16 cellular contexts compared by ENCODE assay signal in genomic region chr10:70571236-70571635, GRCh38. TPM values are rescaled to one million over a fixed set of nuclear protein-coding genes. Genes with fewer than 3 reads are reported as not detected.
DNase-seq lines count a peak whose midpoint lies in the region; ATAC-seq lines count a peak whose summit lies in the region.
"Had no signal": no experiment of that assay in that cellular context is flagged by ENCODE, and none has a peak within 500 bp of the region (broad histone marks: within the 10 kb centered on the region; RNA-seq: fewer than 3 reads in every experiment).

No MANE protein-coding gene starts in this region.

- no peaks in the 10 kb centered on the region for H3K36me3 Mint-ChIP-seq in activated CD8-positive, alpha-beta memory T cell treated with anti-CD3 and anti-CD28 coated beads, Interleukin-2, amount 10 ng/mL, durations not matched to agents 7 days and 5 days
- H3K36me3 Mint-ChIP-seq in immature natural killer cell, result no peaks in the 10 kb centered on the region

- DNase-seq in activated CD8-positive, alpha-beta memory T cell treated with anti-CD3 and anti-CD28 coated beads, Interleukin-2, amount 10 ng/mL, durations not matched to agents 7 days and 5 days, result no peak
- no peak for DNase-seq in activated CD8-positive, alpha-beta memory T cell treated with anti-CD3 and anti-CD28 coated beads, Interleukin-2, amount 50 U/mL, for 48 hours
- DNase-seq in immature natural killer cell, result no peak
- peak; percentile 30 for DNase-seq in sciatic nerve (ENCODE audit: low spot score)
- no peak for DNase-seq in NCI-H345 (lab: John Stamatoyannopoulos, UW)
- no peak for DNase-seq in stimulated activated CD8-positive, alpha-beta memory T cell treated with anti-CD3 and anti-CD28 coated beads, Interleukin-4, amount 100 ng/mL, for 48 hours
- DNase-seq: ACHN; C1 segment of cervical spinal cord; CD4-positive, alpha-beta T cell; DMS79; GM23248 had no signal

- ATAC-seq in activated CD8-positive, alpha-beta memory T cell treated with anti-CD3 and anti-CD28 coated beads, Interleukin-2, amount 10 ng/mL, durations not matched to agents 7 days and 5 days, result no peak
- no peak for ATAC-seq in sciatic nerve
- ATAC-seq in GM21786 (IDR thresholded peaks at IDR 0.05; ENCODE audit: unreplicated experiment), result no peak
- ATAC-seq: GM12878 had no signal

- H3K9me3 Mint-ChIP-seq in activated CD8-positive, alpha-beta memory T cell treated with anti-CD3 and anti-CD28 coated beads, Interleukin-2, amount 10 ng/mL, durations not matched to agents 7 days and 5 days (ENCODE audit: low read depth), result no peaks in the 10 kb centered on the region
- H3K9me3 Mint-ChIP-seq in immature natural killer cell, result no peaks in the 10 kb centered on the region
- H3K9me3 Mint-ChIP-seq: CD4-positive, alpha-beta T cell had no signal

- H3K27me3 Mint-ChIP-seq in activated CD8-positive, alpha-beta memory T cell treated with anti-CD3 and anti-CD28 coated beads, Interleukin-2, amount 10 ng/mL, durations not matched to agents 7 days and 5 days, result no peaks in the 10 kb centered on the region
- peaks cover 7 to 8% (median 7%) of the 10 kb centered on the region in 3 donors for H3K27me3 Mint-ChIP-seq in immature natural killer cell (ENCODE audit: low read depth in 3 of 3)
- H3K27me3 Mint-ChIP-seq: B cell; CD4-positive, alpha-beta T cell had no signal

- peaks cover 27% of the 10 kb centered on the region for H3K4me1 Mint-ChIP-seq in activated CD8-positive, alpha-beta memory T cell treated with anti-CD3 and anti-CD28 coated beads, Interleukin-2, amount 10 ng/mL, durations not matched to agents 7 days and 5 days
- H3K4me1 Mint-ChIP-seq in immature natural killer cell, result peaks cover 70 to 79% of the 10 kb centered on the region in 2 donors

- CTCF ChIA-PET in activated CD8-positive, alpha-beta memory T cell treated with anti-CD3 and anti-CD28 coated beads, Interleukin-2, amount 10 ng/mL, durations not matched to agents 7 days and 5 days (lab: Charles Lee), result interaction anchor here (1.1 to 2.2 kb wide), 5 partner anchors 12 to 23 kb away, joined by 4 to 10 read pairs (median 5); no protein-coding TSS in a partner anchor

- intact Hi-C loops in sciatic nerve (cut with DNase I), result no loop called here

- H3K4me3 Mint-ChIP-seq in activated CD8-positive, alpha-beta memory T cell treated with anti-CD3 and anti-CD28 coated beads, Interleukin-2, amount 10 ng/mL, durations not matched to agents 7 days and 5 days, result no peak overlapping the region
- peak overlapping the region in 4 of 5 donors; percentile 59 to 82 (median 68) for H3K4me3 Mint-ChIP-seq in immature natural killer cell
- H3K4me3 Mint-ChIP-seq: B cell; CD4-positive, alpha-beta T cell had no signal

- peak overlapping the region; percentile 34 for H3K27ac Mint-ChIP-seq in activated CD8-positive, alpha-beta memory T cell treated with anti-CD3 and anti-CD28 coated beads, Interleukin-2, amount 10 ng/mL, durations not matched to agents 7 days and 5 days
- H3K27ac Mint-ChIP-seq in immature natural killer cell, result peak overlapping the region in 4 of 6 donors; percentile 57 to 90 (median 78)
- H3K27ac Mint-ChIP-seq: B cell; CD4-positive, alpha-beta T cell had no signal

RNA-seq across cellular contexts. Expression of gene PRF1, which starts 31.3 kb away (rescaled TPM):
- total RNA-seq in activated CD8-positive, alpha-beta memory T cell treated with anti-CD3 and anti-CD28 coated beads, Interleukin-2, amount 10 ng/mL, durations not matched to agents 7 days and 5 days, result 100 to 1,000 TPM; 381 to 433 TPM
- 1,000 to 10,000 TPM; 4,156 to 6,150 (median 5,696) TPM for polyA plus RNA-seq in immature natural killer cell
- 7.6 TPM for total RNA-seq in sciatic nerve
- total RNA-seq: A172, G401, GM23248 had no signal
- polyA plus RNA-seq: GM23248 had no signal

Comparison
In these comparisons a context has a peak if more than half of its experiments do, and no peak if none do; other contexts are left out.
1. RNA of gene PRF1, which starts 31.3 kb away (total RNA-seq): 381 to 433 TPM in activated CD8-positive, alpha-beta memory T cell treated with anti-CD3 and anti-CD28 coated beads, Interleukin-2, amount 10 ng/mL, durations not matched to agents 7 days and 5 days; 7.6 TPM in sciatic nerve (single experiment); every median in the first group is over 10 times any median in the second.